Comparison of ENCODE assay signal across 20 cellular contexts in the genomic region with DNA sequence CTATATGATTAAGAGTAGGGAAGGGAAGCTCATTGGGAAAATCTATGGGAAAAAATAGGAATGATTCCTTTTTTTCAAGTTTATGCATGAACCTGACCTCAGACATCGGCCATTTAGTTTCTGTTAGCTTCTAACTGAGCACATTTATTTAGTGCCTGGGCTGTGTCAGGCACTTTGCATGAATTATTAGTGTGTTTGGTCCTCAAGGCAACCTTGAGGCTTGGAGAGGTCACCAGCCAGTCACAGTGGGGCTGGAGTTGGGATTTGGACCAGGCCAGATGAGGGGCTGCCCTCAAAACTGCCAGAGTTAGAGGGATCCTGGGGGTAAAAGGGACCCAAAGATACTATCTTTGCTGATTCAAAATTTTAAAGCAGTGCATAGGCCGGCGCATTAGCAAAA. TPM values are rescaled to one million over a fixed set of nuclear protein-coding genes. Genes with fewer than 3 reads are reported as not detected.
DNase-seq lines count a peak whose midpoint lies in the region; ATAC-seq and TF ChIP-seq lines count a peak whose summit lies in the region.
"Had no signal": no experiment of that assay in that cellular context is flagged by ENCODE, and none has a peak within 500 bp of the region (broad histone marks: within the 10 kb centered on the region; RNA-seq: fewer than 3 reads in every experiment).

No MANE protein-coding gene starts in this region.

- CTCF ChIA-PET in activated naive CD4-positive, alpha-beta T cell treated with anti-CD3 and anti-CD28 coated beads for 36 hours (lab: Charles Lee) = interaction anchor here (1.3 kb wide), 1 partner anchor 33 kb away, joined by 5 read pairs; no protein-coding TSS in a partner anchor

- no peak for DNase-seq in T-helper 2 cell treated with Interferon-gamma antibody and Interleukin-4, amounts not matched to agents 5 μg/mL and 100 μg/mL, for 36 hours (ENCODE audit: low spot score)
- DNase-seq in T-helper 2 cell = no peak
- no peak for DNase-seq in activated naive CD4-positive, alpha-beta T cell treated with anti-CD3 and anti-CD28 coated beads for 36 hours
- no peak for DNase-seq in activated naive CD4-positive, alpha-beta T cell treated with anti-CD3 and anti-CD28 coated beads, Interleukin-2, amount 50 U/mL, for 72 hours (ENCODE audit: low spot score in 2 of 2)
- no peak for DNase-seq in endodermal cell
- peak; percentile 9 for DNase-seq in testis
- DNase-seq: 8988T; BE2C; CD4-positive, alpha-beta T cell; EL; MV-4-11; NCI-H1417 treated with DMSO at 0.1 percent for 48 hours; NCI-H1930; NCI-H446; NCI-H69; NK-92 treated with Interleukin-12 subunit alpha and Interleukin-12 subunit beta, amount 100 ng/mL, for 24 hours had no signal

- intact Hi-C loops in activated naive CD4-positive, alpha-beta T cell treated with anti-CD3 and anti-CD28 coated beads for 36 hours (cut with micrococcal nuclease) = no loop called here
- intact Hi-C loops in testis (cut with DNase I; ENCODE audit: low total_unique reads) = no loop called here

- H3K4me3 ChIP-seq in endodermal cell (ENCODE audit: low read length) (peak overlapping the region; percentile 50), testis (no peak overlapping the region)

- H3K4me3 Mint-ChIP-seq in T-helper 2 cell treated with Interferon-gamma antibody and Interleukin-4, amounts not matched to agents 5 μg/mL and 100 μg/mL, for 36 hours = no peak overlapping the region
- no peak overlapping the region for H3K4me3 Mint-ChIP-seq in activated naive CD4-positive, alpha-beta T cell treated with anti-CD3 and anti-CD28 coated beads for 36 hours
- no peak overlapping the region for H3K4me3 Mint-ChIP-seq in endodermal cell
- H3K4me3 Mint-ChIP-seq: CD4-positive, alpha-beta T cell had no signal

- H3K9me3 ChIP-seq in endodermal cell (ENCODE audit: control insufficient read depth, low read length) (no peaks in the 10 kb centered on the region), testis (no peaks in the 10 kb centered on the region)
- H3K9me3 ChIP-seq: BE2C had no signal

- H3K9me3 Mint-ChIP-seq in T-helper 2 cell treated with Interferon-gamma antibody and Interleukin-4, amounts not matched to agents 5 μg/mL and 100 μg/mL, for 36 hours = peaks cover 6% of the 10 kb centered on the region
- no peaks in the 10 kb centered on the region for H3K9me3 Mint-ChIP-seq in activated naive CD4-positive, alpha-beta T cell treated with anti-CD3 and anti-CD28 coated beads for 36 hours
- H3K9me3 Mint-ChIP-seq in activated naive CD4-positive, alpha-beta T cell treated with anti-CD3 and anti-CD28 coated beads, Interleukin-2, amount 50 U/mL, for 72 hours = no peaks in the 10 kb centered on the region
- no peaks in the 10 kb centered on the region for H3K9me3 Mint-ChIP-seq in endodermal cell
- H3K9me3 Mint-ChIP-seq: CD4-positive, alpha-beta T cell had no signal

- H3K27me3 ChIP-seq in endodermal cell (ENCODE audit: control insufficient read depth, insufficient read depth, low read length, poor library complexity, severe bottlenecking) = no peaks in the 10 kb centered on the region
- no peaks in the 10 kb centered on the region for H3K27me3 ChIP-seq in testis
- H3K27me3 ChIP-seq: BE2C had no signal

- no peak for TF ChIP-seq CTCF in endodermal cell (conservative IDR thresholded peaks at IDR 0.05)
- no peak for TF ChIP-seq CTCF in testis (IDR thresholded peaks at IDR 0.05)

- peaks cover 57% of the 10 kb centered on the region for H3K36me3 Mint-ChIP-seq in T-helper 2 cell treated with Interferon-gamma antibody and Interleukin-4, amounts not matched to agents 5 μg/mL and 100 μg/mL, for 36 hours (ENCODE audit: low read depth)
- H3K36me3 Mint-ChIP-seq in activated naive CD4-positive, alpha-beta T cell treated with anti-CD3 and anti-CD28 coated beads for 36 hours (ENCODE audit: low read depth) = peaks cover 80% of the 10 kb centered on the region
- peaks cover 42 to 89% of the 10 kb centered on the region in 2 donors for H3K36me3 Mint-ChIP-seq in activated naive CD4-positive, alpha-beta T cell treated with anti-CD3 and anti-CD28 coated beads, Interleukin-2, amount 50 U/mL, for 72 hours
- H3K36me3 Mint-ChIP-seq in endodermal cell (ENCODE audit: low read depth) = peaks cover 2% of the 10 kb centered on the region

- H3K4me1 ChIP-seq in endodermal cell (ENCODE audit: control insufficient read depth, insufficient read depth, low read length) (peaks cover 9% of the 10 kb centered on the region), testis (peaks cover 2% of the 10 kb centered on the region)
- H3K4me1 ChIP-seq: BE2C had no signal

- H3K9ac ChIP-seq in endodermal cell (ENCODE audit: extremely low read depth, low read length, poor library complexity, severe bottlenecking) = no peak overlapping the region

- H3K36me3 ChIP-seq in endodermal cell (ENCODE audit: control insufficient read depth, insufficient read depth, low read length) (peaks cover 6% of the 10 kb centered on the region), testis (ENCODE audit: low read depth, missing control alignments) (no peaks in the 10 kb centered on the region)

- 88 to 100% methylated on average over 3 of the region's 3 CpGs for WGBS in endodermal cell (ENCODE audit: insufficient coverage in 1 of 2, insufficient read length in 1 of 2), 2 experiments
- WGBS in testis, 2 donors = 59 to 95% methylated on average over 3 of the region's 3 CpGs

- ATAC-seq in activated naive CD4-positive, alpha-beta T cell treated with anti-CD3 and anti-CD28 coated beads, Interleukin-2, amount 50 U/mL, for 72 hours = no peak
- no peak for ATAC-seq in GM21447 (IDR thresholded peaks at IDR 0.05; ENCODE audit: unreplicated experiment)
- ATAC-seq in HG02840 (IDR thresholded peaks at IDR 0.05; ENCODE audit: low FRiP score, unreplicated experiment) = no peak

- peaks cover 72% of the 10 kb centered on the region for H3K4me1 Mint-ChIP-seq in T-helper 2 cell treated with Interferon-gamma antibody and Interleukin-4, amounts not matched to agents 5 μg/mL and 100 μg/mL, for 36 hours (ENCODE audit: low read depth)
- H3K4me1 Mint-ChIP-seq in activated naive CD4-positive, alpha-beta T cell treated with anti-CD3 and anti-CD28 coated beads for 36 hours (ENCODE audit: low read depth) = peaks cover 87% of the 10 kb centered on the region
- H3K4me1 Mint-ChIP-seq in endodermal cell = peaks cover 45% of the 10 kb centered on the region

- TF ChIP-seq POLR2A in testis (IDR thresholded peaks at IDR 0.05) = no peak

- H3K27ac Mint-ChIP-seq in T-helper 2 cell treated with Interferon-gamma antibody and Interleukin-4, amounts not matched to agents 5 μg/mL and 100 μg/mL, for 36 hours = peak overlapping the region; percentile 44
- H3K27ac Mint-ChIP-seq in activated naive CD4-positive, alpha-beta T cell treated with anti-CD3 and anti-CD28 coated beads for 36 hours = peak overlapping the region; percentile 67
- H3K27ac Mint-ChIP-seq in activated naive CD4-positive, alpha-beta T cell treated with anti-CD3 and anti-CD28 coated beads, Interleukin-2, amount 50 U/mL, for 72 hours = peak overlapping the region in 1 of 2 donors; percentile 29
- H3K27ac Mint-ChIP-seq in endodermal cell = no peak overlapping the region
- H3K27ac Mint-ChIP-seq: CD4-positive, alpha-beta T cell had no signal

- no peaks in the 10 kb centered on the region for H3K27me3 Mint-ChIP-seq in T-helper 2 cell treated with Interferon-gamma antibody and Interleukin-4, amounts not matched to agents 5 μg/mL and 100 μg/mL, for 36 hours (ENCODE audit: low read depth)
- H3K27me3 Mint-ChIP-seq in activated naive CD4-positive, alpha-beta T cell treated with anti-CD3 and anti-CD28 coated beads for 36 hours (ENCODE audit: low read depth) = no peaks in the 10 kb centered on the region
- H3K27me3 Mint-ChIP-seq in endodermal cell (ENCODE audit: insufficient read depth) = no peaks in the 10 kb centered on the region
- H3K27me3 Mint-ChIP-seq: CD4-positive, alpha-beta T cell had no signal

- H3K27ac ChIP-seq in endodermal cell (ENCODE audit: low read depth, low read length) (no peak overlapping the region), testis (no peak overlapping the region)

RNA-seq across cellular contexts. Expression of a gene that starts 8.1 kb away (rescaled TPM):
- total RNA-seq in activated naive CD4-positive, alpha-beta T cell treated with anti-CD3 and anti-CD28 coated beads for 36 hours = 10 to 100 TPM; 67.1 to 68.8 TPM
- 10 to 100 TPM; 68.3 to 74.7 TPM for total RNA-seq in activated naive CD4-positive, alpha-beta T cell treated with anti-CD3 and anti-CD28 coated beads, Interleukin-2, amount 50 U/mL, for 72 hours
- total RNA-seq in endodermal cell = 10 to 100 TPM; 15.6 to 19.2 TPM
- polyA plus RNA-seq in endodermal cell (2013, experiment 1 of 2) = 14.4 TPM
- polyA plus RNA-seq in endodermal cell (2013, experiment 2 of 2) = 12.8 TPM
- total RNA-seq in testis = 10 to 100 TPM; 37.5 to 46.1 TPM
- 17.5 TPM for polyA plus RNA-seq in testis (ENCODE audit: insufficient read depth, low read depth, low replicate concordance)

RNA-seq across cellular contexts. Expression of a gene that starts 51.2 kb away (rescaled TPM):
- total RNA-seq in activated naive CD4-positive, alpha-beta T cell treated with anti-CD3 and anti-CD28 coated beads for 36 hours = not detected
- total RNA-seq in activated naive CD4-positive, alpha-beta T cell treated with anti-CD3 and anti-CD28 coated beads, Interleukin-2, amount 50 U/mL, for 72 hours = not detected
- total RNA-seq in endodermal cell (under 1 TPM in 1 of 2 donors, not detected in 1; 0.42 TPM), testis (10 to 100 TPM in 1 of 2 donors, 1 to 10 TPM in 1; 9.7 to 24.0 TPM)
- polyA plus RNA-seq in endodermal cell (2013, experiment 1 of 2) = not detected
- not detected for polyA plus RNA-seq in endodermal cell (2013, experiment 2 of 2)
- polyA plus RNA-seq in testis (ENCODE audit: insufficient read depth, low read depth, low replicate concordance) = 52.5 TPM
- total RNA-seq: CD4-positive, alpha-beta T cell; HT1080; RPMI7951 had no signal

Comparison
In these comparisons a context has a peak if more than half of its experiments do, and no peak if none do; other contexts are left out.
1. RNA of a gene that starts 51.2 kb away (total RNA-seq): 9.7 to 24.0 TPM in testis; 0.42 TPM in endodermal cell, not detected in activated naive CD4-positive, alpha-beta T cell treated with anti-CD3 and anti-CD28 coated beads for 36 hours and not detected in activated naive CD4-positive, alpha-beta T cell treated with anti-CD3 and anti-CD28 coated beads, Interleukin-2, amount 50 U/mL, for 72 hours; every median in the first group is over 4 times any median in the second.